Comparison of ENCODE assay signal across 17 cellular contexts in genomic region chr15:66633851-66634250, GRCh38.
"Had no signal": no experiment of that assay in that cellular context is flagged by ENCODE, and none has a peak within 500 bp of the region (broad histone marks: within the 10 kb centered on the region; RNA-seq: fewer than 3 reads in every experiment).

No MANE protein-coding gene starts in this region.

- H3K79me2 ChIP-seq: hepatocyte had no signal

- H3K9me3 ChIP-seq: ascending aorta, breast epithelium, esophagus muscularis mucosa, ovary, sigmoid colon, vagina had no signal

- H3K4me1 ChIP-seq: ascending aorta, breast epithelium, sigmoid colon, vagina had no signal

- DNase-seq: activated CD4-positive, alpha-beta T cell treated with anti-CD3 and anti-CD28 coated beads for 1 hour; activated CD4-positive, alpha-beta T cell treated with anti-CD3 and anti-CD28 coated beads, Interleukin-2, amount 50 U/mL, for 4 hours; activated naive CD4-positive, alpha-beta T cell treated with Interleukin-2 at 50 U/mL for 16 hours; activated T-cell treated with anti-CD3 and anti-CD28 coated beads for 4 hours; islet precursor cell; ovary; sigmoid colon; stimulated activated CD4-positive, alpha-beta T cell treated with anti-CD3 and anti-CD28 coated beads, Interleukin-1b, Interleukin-23, amount 100 ng/mL, for 48 hours; SW 1271 had no signal

- H3K36me3 ChIP-seq: ascending aorta, breast epithelium, esophagus muscularis mucosa, ovary, sigmoid colon, vagina had no signal

- H3K4me3 ChIP-seq: ascending aorta, breast epithelium, esophagus muscularis mucosa, hepatocyte, ovary, sigmoid colon, vagina had no signal

- H3K9me3 Mint-ChIP-seq: neural crest cell had no signal

- H3K27me3 ChIP-seq: ascending aorta, breast epithelium, esophagus muscularis mucosa, hepatocyte, ovary, sigmoid colon, vagina had no signal

- ATAC-seq: left lobe of liver had no signal

- H3K4me3 Mint-ChIP-seq: neural crest cell had no signal

- H3K4me2 ChIP-seq: hepatocyte had no signal

- H2AFZ ChIP-seq: hepatocyte had no signal

- H3K27ac ChIP-seq: breast epithelium, esophagus muscularis mucosa, hepatocyte, ovary, sigmoid colon, vagina, VCaP had no signal
